Comparison of ENCODE assay signal across 1 cellular context in genomic region chr15:62067448-62068044, GRCh38.
TF ChIP-seq lines count a peak whose summit lies in the region.

No MANE protein-coding gene starts in this region.

TF ChIP-seq in K562, 482 proteins besides CTCF, POLR2A, EP300 and RAD21 (continued from another document):
- TF ChIP-seq, protein P1, sequence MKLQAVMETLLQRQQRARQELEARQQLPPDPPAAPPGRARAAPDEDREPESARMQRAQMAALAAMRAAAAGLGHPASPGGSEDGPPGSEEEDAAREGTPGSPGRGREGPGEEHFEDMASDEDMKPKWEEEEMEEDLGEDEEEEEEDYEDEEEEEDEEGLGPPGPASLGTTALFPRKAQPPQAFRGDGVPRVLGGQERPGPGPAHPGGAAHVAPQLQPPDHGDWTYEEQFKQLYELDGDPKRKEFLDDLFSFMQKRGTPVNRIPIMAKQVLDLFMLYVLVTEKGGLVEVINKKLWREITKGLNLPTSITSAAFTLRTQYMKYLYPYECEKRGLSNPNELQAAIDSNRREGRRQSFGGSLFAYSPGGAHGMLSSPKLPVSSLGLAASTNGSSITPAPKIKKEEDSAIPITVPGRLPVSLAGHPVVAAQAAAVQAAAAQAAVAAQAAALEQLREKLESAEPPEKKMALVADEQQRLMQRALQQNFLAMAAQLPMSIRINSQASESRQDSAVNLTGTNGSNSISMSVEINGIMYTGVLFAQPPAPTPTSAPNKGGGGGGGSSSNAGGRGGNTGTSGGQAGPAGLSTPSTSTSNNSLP (IDR thresholded peaks at IDR 0.05; ENCODE audit: borderline replicate concordance, low read depth, low read length), result no peak
- no peak for TF ChIP-seq POLR2AphosphoS5 (IDR thresholded peaks at IDR 0.05; ENCODE audit: control insufficient read depth, insufficient read depth, low read depth, low read length)
